ENCODE assay signal across 27 cellular contexts in the genomic region with DNA sequence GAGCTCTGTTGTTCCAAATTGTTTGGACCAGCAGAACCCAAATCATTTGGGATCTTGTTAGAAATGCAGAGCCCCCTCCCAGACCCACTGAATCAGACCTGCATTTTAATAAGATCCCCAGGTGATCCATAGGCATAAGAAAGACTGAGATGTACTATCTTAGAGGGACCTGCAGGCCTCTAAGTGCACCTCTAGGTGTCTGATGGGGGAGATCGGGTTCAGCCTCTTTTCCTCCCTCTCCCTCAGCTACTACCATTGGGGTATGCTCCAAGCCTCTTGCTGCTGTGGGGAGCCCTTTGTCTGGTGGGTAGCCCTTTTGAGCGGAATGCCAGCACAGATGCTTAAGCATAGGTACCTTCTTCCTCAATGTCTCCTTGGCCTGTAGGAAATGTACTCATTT.
"Had no signal": no experiment of that assay in that cellular context is flagged by ENCODE, and none has a peak within 500 bp of the region (broad histone marks: within the 10 kb centered on the region; RNA-seq: fewer than 3 reads in every experiment).

No MANE protein-coding gene starts in this region.

- ATAC-seq: natural killer cell; pancreas; psoas muscle; right cardiac atrium; right lobe of liver; stimulated activated effector memory CD8-positive, alpha-beta T cell treated with anti-CD3 and anti-CD28 coated beads, Interleukin-12 subunit alpha, Interleukin-12 subunit beta, amount 100 ng/mL, for 72 hours; stimulated activated naive B cell treated with anti-CD40 and anti-IgM and Interleukin-4, amounts not matched to agents 10 μg/mL and 1 μg/mL and 100 μg/mL, for 72 hours had no signal

- H3K9me3 ChIP-seq: neutrophil, pancreas, psoas muscle, right lobe of liver, sigmoid colon, stomach, thoracic aorta, thyroid gland, tibial nerve, upper lobe of left lung, vagina had no signal

- H3K27ac Mint-ChIP-seq: natural killer cell; nephron progenitor cell; progenitor cell of endocrine pancreas; stimulated activated effector memory CD8-positive, alpha-beta T cell treated with anti-CD3 and anti-CD28 coated beads, Interleukin-12 subunit alpha, Interleukin-12 subunit beta, amount 100 ng/mL, for 72 hours; stimulated activated naive B cell treated with anti-CD40 and anti-IgM and Interleukin-4, amounts not matched to agents 10 μg/mL and 1 μg/mL and 100 μg/mL, for 72 hours; stimulated activated naive CD8-positive, alpha-beta T cell treated with anti-CD3 and anti-CD28 coated beads, Interleukin-15, Interleukin-2, amounts not matched to agents 100 ng/mL and 50 ng/mL, for 24 hours had no signal

- H3K4me3 ChIP-seq: pancreas, psoas muscle, right lobe of liver, sigmoid colon, stomach, thoracic aorta, thyroid gland, tibial nerve, upper lobe of left lung, vagina had no signal

- H3K27me3 Mint-ChIP-seq: progenitor cell of endocrine pancreas; stimulated activated naive CD8-positive, alpha-beta T cell treated with anti-CD3 and anti-CD28 coated beads, Interleukin-15, Interleukin-2, amounts not matched to agents 100 ng/mL and 50 ng/mL, for 24 hours had no signal

- DNase-seq: natural killer cell; nephron progenitor cell; nucleus accumbens; pancreas; psoas muscle; right cardiac atrium; right lobe of liver; sigmoid colon; small intestine; stimulated activated CD4-positive, alpha-beta T cell treated with anti-CD3 and anti-CD28 coated beads, Interleukin-15, amount 100 ng/mL, for 24 hours; stimulated activated CD4-positive, alpha-beta T cell treated with anti-CD3 and anti-CD28 coated beads, Interleukin-2, amount 100 ng/mL, for 24 hours; stimulated activated CD4-positive, alpha-beta T cell treated with anti-CD3 and anti-CD28 coated beads, Interleukin-2, amount 100 ng/mL, for 48 hours; stimulated activated CD4-positive, alpha-beta T cell treated with anti-CD3 and anti-CD28 coated beads, Interleukin-4, amount 100 ng/mL, for 24 hours; stimulated activated naive B cell treated with anti-CD40 and anti-IgM and Interleukin-4, amounts not matched to agents 10 μg/mL and 1 μg/mL and 100 μg/mL, for 72 hours; stimulated activated naive CD4-positive, alpha-beta T cell treated with Interleukin-2 at 50 U/mL for 16 hours; stomach; thyroid gland; trophoblast cell; upper lobe of left lung had no signal

- H3K27ac ChIP-seq: neutrophil, pancreas, psoas muscle, right lobe of liver, sigmoid colon, stomach, thoracic aorta, thyroid gland, tibial nerve, upper lobe of left lung, vagina had no signal

- H3K4me1 ChIP-seq: pancreas, psoas muscle, right lobe of liver, sigmoid colon, stomach, thyroid gland, tibial nerve, upper lobe of left lung, vagina had no signal

- H3K36me3 Mint-ChIP-seq: natural killer cell; stimulated activated effector memory CD8-positive, alpha-beta T cell treated with anti-CD3 and anti-CD28 coated beads, Interleukin-12 subunit alpha, Interleukin-12 subunit beta, amount 100 ng/mL, for 72 hours; stimulated activated naive B cell treated with anti-CD40 and anti-IgM and Interleukin-4, amounts not matched to agents 10 μg/mL and 1 μg/mL and 100 μg/mL, for 72 hours had no signal

- H3K4me1 Mint-ChIP-seq: natural killer cell; nephron progenitor cell; neural crest cell; stimulated activated effector memory CD8-positive, alpha-beta T cell treated with anti-CD3 and anti-CD28 coated beads, Interleukin-12 subunit alpha, Interleukin-12 subunit beta, amount 100 ng/mL, for 72 hours had no signal

- H3K4me3 Mint-ChIP-seq: natural killer cell; nephron progenitor cell; neural crest cell; stimulated activated effector memory CD8-positive, alpha-beta T cell treated with anti-CD3 and anti-CD28 coated beads, Interleukin-12 subunit alpha, Interleukin-12 subunit beta, amount 100 ng/mL, for 72 hours; stimulated activated naive B cell treated with anti-CD40 and anti-IgM and Interleukin-4, amounts not matched to agents 10 μg/mL and 1 μg/mL and 100 μg/mL, for 72 hours; stimulated activated naive CD8-positive, alpha-beta T cell treated with anti-CD3 and anti-CD28 coated beads, Interleukin-15, Interleukin-2, amounts not matched to agents 100 ng/mL and 50 ng/mL, for 24 hours had no signal

- H3K9me3 Mint-ChIP-seq: natural killer cell; stimulated activated effector memory CD8-positive, alpha-beta T cell treated with anti-CD3 and anti-CD28 coated beads, Interleukin-12 subunit alpha, Interleukin-12 subunit beta, amount 100 ng/mL, for 72 hours; stimulated activated naive B cell treated with anti-CD40 and anti-IgM and Interleukin-4, amounts not matched to agents 10 μg/mL and 1 μg/mL and 100 μg/mL, for 72 hours; stimulated activated naive CD8-positive, alpha-beta T cell treated with anti-CD3 and anti-CD28 coated beads, Interleukin-15, Interleukin-2, amounts not matched to agents 100 ng/mL and 50 ng/mL, for 24 hours had no signal

- H3K27me3 ChIP-seq: neutrophil, right lobe of liver, sigmoid colon, thyroid gland, upper lobe of left lung, vagina had no signal

- H3K36me3 ChIP-seq: neutrophil, pancreas, right lobe of liver, sigmoid colon, stomach, thoracic aorta, thyroid gland, tibial nerve, upper lobe of left lung, vagina had no signal
